In genomic region chr2:33730801-33731200, GRCh38 we compare ENCODE assay signal across 2 cellular contexts.
A peak's percentile ranks its signal among the peaks of the same experiment; 100 is the strongest.
TF ChIP-seq lines count a peak whose summit lies in the region.

No MANE protein-coding gene starts in this region.

TF ChIP-seq in IMR-90, 13 proteins besides CTCF, POLR2A, EP300 and RAD21:
- TF ChIP-seq USF2 (IDR thresholded peaks at IDR 0.05; ENCODE audit: low read depth, low read length): no peak
- TF ChIP-seq MAFK (IDR thresholded peaks at IDR 0.05; ENCODE audit: low read depth, low read length): peak; percentile 91

TF ChIP-seq in K562, 482 proteins besides CTCF, POLR2A, EP300 and RAD21 (continued from another document):
- TF ChIP-seq ARID4B (CRISPR knock-in tag; IDR thresholded peaks at IDR 0.05) (no peak), HDGF (IDR thresholded peaks at IDR 0.05) (no peak), HMG20B (CRISPR knock-in tag; IDR thresholded peaks at IDR 0.05) (no peak), ZNF589 (CRISPR knock-in tag; IDR thresholded peaks at IDR 0.05; ENCODE audit: low read depth) (no peak), C11orf30 (IDR thresholded peaks at IDR 0.05; ENCODE audit: low read depth) (peak; percentile 63; the same call in 1 of the 2 replicates), ZKSCAN3 (CRISPR knock-in tag; IDR thresholded peaks at IDR 0.05) (no peak), ZFP1 (CRISPR knock-in tag; IDR thresholded peaks at IDR 0.05) (no peak), MCM2 (IDR thresholded peaks at IDR 0.05; ENCODE audit: low read depth) (no peak), CBFA2T2 (conservative IDR thresholded peaks at IDR 0.05) (no peak), SRSF9 (IDR thresholded peaks at IDR 0.05; ENCODE audit: borderline replicate concordance, low read depth, low read length) (no peak), MLX (CRISPR knock-in tag; conservative IDR thresholded peaks at IDR 0.05) (no peak), SAFB (IDR thresholded peaks at IDR 0.05; ENCODE audit: borderline replicate concordance, low read depth, low read length) (no peak), HOXB6 (CRISPR knock-in tag; IDR thresholded peaks at IDR 0.05; ENCODE audit: borderline replicate concordance) (no peak), MEF2D (tag; conservative IDR thresholded peaks at IDR 0.05; ENCODE audit: low read depth) (no peak), GATAD2A (IDR thresholded peaks at IDR 0.05) (no peak), CBX1 (IDR thresholded peaks at IDR 0.05; ENCODE audit: low read depth) (no peak), STAT5B (CRISPR knock-in tag; IDR thresholded peaks at IDR 0.05) (no peak), MXI1 (IDR thresholded peaks at IDR 0.05; ENCODE audit: low read depth, low read length) (no peak), MAFF (IDR thresholded peaks at IDR 0.05; ENCODE audit: low read length) (peak; percentile 71), POLR2AphosphoS5 (IDR thresholded peaks at IDR 0.05; ENCODE audit: control insufficient read depth, insufficient read depth, low read depth, low read length) (no peak), TCF7 (IDR thresholded peaks at IDR 0.05; ENCODE audit: borderline replicate concordance) (no peak), NUFIP1 (IDR thresholded peaks at IDR 0.05; ENCODE audit: partially characterized antibody) (no peak), RFX5 (IDR thresholded peaks at IDR 0.05; ENCODE audit: low read depth, low read length) (no peak), ZBTB7A (IDR thresholded peaks at IDR 0.05; ENCODE audit: borderline replicate concordance, control insufficient read depth, low read depth, low read length) (no peak), NKRF (IDR thresholded peaks at IDR 0.05; ENCODE audit: borderline replicate concordance) (no peak), MAFG (tag; conservative IDR thresholded peaks at IDR 0.05) (peak; percentile 60), NFE2L1 (tag; IDR thresholded peaks at IDR 0.05; ENCODE audit: borderline replicate concordance, low read depth) (no peak), MAFK (IDR thresholded peaks at IDR 0.05; ENCODE audit: low read length) (peak; percentile 81), SAFB2 (IDR thresholded peaks at IDR 0.05; ENCODE audit: borderline replicate concordance, low read depth, low read length, severe bottlenecking) (no peak), NR2F6 (CRISPR knock-in tag; IDR thresholded peaks at IDR 0.05) (no peak), ZNF316 (IDR thresholded peaks at IDR 0.05) (peak; percentile 85), ZSCAN29 (IDR thresholded peaks at IDR 0.05) (no peak), MTA3 (IDR thresholded peaks at IDR 0.05; ENCODE audit: borderline replicate concordance) (no peak), POLR2G (IDR thresholded peaks at IDR 0.05; ENCODE audit: low read depth, low read length) (no peak), TFAP4 (CRISPR knock-in tag; IDR thresholded peaks at IDR 0.05; ENCODE audit: borderline replicate concordance) (no peak), GABPA (tag; conservative IDR thresholded peaks at IDR 0.05; ENCODE audit: low read depth) (no peak), ZNF609 (CRISPR knock-in tag; IDR thresholded peaks at IDR 0.05; ENCODE audit: borderline replicate concordance) (no peak), ZBTB5 (IDR thresholded peaks at IDR 0.05) (no peak), ADNP (tag; IDR thresholded peaks at IDR 0.05) (no peak), HNRNPH1 (optimal IDR thresholded peaks at IDR 0.05; ENCODE audit: low read depth, low read length) (no peak), AFF1 (IDR thresholded peaks at IDR 0.05; ENCODE audit: low read depth in 1 of 2, partially characterized antibody in 2 of 2) (no peak), TRIM28 (IDR thresholded peaks at IDR 0.05) (no peak)
